ENCODE assay signal across 12 cellular contexts in genomic region chr9:80285325-80285724, GRCh38.
DNase-seq lines count a peak whose midpoint lies in the region; ATAC-seq and TF ChIP-seq lines count a peak whose summit lies in the region.
"Had no signal": no experiment of that assay in that cellular context is flagged by ENCODE, and none has a peak within 500 bp of the region (broad histone marks: within the 10 kb centered on the region; RNA-seq: fewer than 3 reads in every experiment).

No MANE protein-coding gene starts in this region.

- H3K4me1 Mint-ChIP-seq in brain = peaks cover 15% of the 10 kb centered on the region
- no peaks in the 10 kb centered on the region for H3K4me1 Mint-ChIP-seq in activated CD4-positive, alpha-beta T cell treated with anti-CD3 and anti-CD28 coated beads, Interleukin-2, amount 10 ng/mL, durations not matched to agents 24 days and 14 days

- peaks cover 3% of the 10 kb centered on the region for H3K27me3 Mint-ChIP-seq in brain
- H3K27me3 Mint-ChIP-seq in activated CD4-positive, alpha-beta T cell treated with anti-CD3 and anti-CD28 coated beads, Interleukin-2, amount 10 ng/mL, durations not matched to agents 24 days and 14 days = no peaks in the 10 kb centered on the region

- H3K36me3 Mint-ChIP-seq in brain = peaks cover 5% of the 10 kb centered on the region
- no peaks in the 10 kb centered on the region for H3K36me3 Mint-ChIP-seq in activated CD4-positive, alpha-beta T cell treated with anti-CD3 and anti-CD28 coated beads, Interleukin-2, amount 10 ng/mL, durations not matched to agents 24 days and 14 days (ENCODE audit: low read depth)

- H3K27me3 ChIP-seq in AG04450 (ENCODE audit: control insufficient read depth, insufficient read depth, low read length) (no peaks in the 10 kb centered on the region), right lobe of liver (no peaks in the 10 kb centered on the region)

- H3K9me3 Mint-ChIP-seq in brain = peaks cover 5 to 9% (median 5%) of the 10 kb centered on the region in 5 experiments
- no peaks in the 10 kb centered on the region for H3K9me3 Mint-ChIP-seq in activated CD4-positive, alpha-beta T cell treated with anti-CD3 and anti-CD28 coated beads, Interleukin-2, amount 10 ng/mL, durations not matched to agents 24 days and 14 days

- ATAC-seq in right lobe of liver = no peak
- no peak for ATAC-seq in left lobe of liver
- no peak for ATAC-seq in HG03175 (IDR thresholded peaks at IDR 0.05; ENCODE audit: unreplicated experiment)
- ATAC-seq: mucosa of descending colon had no signal

- DNase-seq in AG04450 (ENCODE audit: low read depth, low spot score) (no peak), HuH-7 (ENCODE audit: low spot score) (peak; percentile 0), right lobe of liver (no peak), left lobe of liver (ENCODE audit: low spot score) (no peak), NOMO-1 treated with dmso at 0.1 percent for 144 hours (lab: John Stamatoyannopoulos, UW; ENCODE audit: unreplicated experiment) (no peak)
- DNase-seq in activated CD4-positive, alpha-beta T cell treated with anti-CD3 and anti-CD28 coated beads, Interleukin-2, amount 10 ng/mL, durations not matched to agents 24 days and 14 days = no peak
- DNase-seq: activated CD4-positive, CD25-positive, alpha-beta regulatory T cell; activated naive CD4-positive, alpha-beta T cell treated with anti-CD3 and anti-CD28 coated beads, Interleukin-2, amount 50 U/mL, for 16 hours had no signal

- no peak overlapping the region for H3K4me3 ChIP-seq in AG04450 (ENCODE audit: low read depth, low read length)
- H3K4me3 ChIP-seq in right lobe of liver = no peak overlapping the region
- H3K4me3 ChIP-seq: mucosa of descending colon had no signal

- no peaks in the 10 kb centered on the region for H3K9me3 ChIP-seq in AG04450 (ENCODE audit: control insufficient read depth, insufficient read depth, low read length)
- no peaks in the 10 kb centered on the region for H3K9me3 ChIP-seq in right lobe of liver

- TF ChIP-seq CTCF in AG04450 (IDR thresholded peaks at IDR 0.05; ENCODE audit: low read depth, low read length) (peak; percentile 24; the same call in 1 of the 2 replicates), brain (conservative IDR thresholded peaks at IDR 0.05) (peak; percentile 29 to 55), right lobe of liver (IDR thresholded peaks at IDR 0.05) (peak in 3 of 4 donors; percentile 19 to 35 (median 20))

- POLR2A ChIA-PET in AG04450 (lab: Yijun Ruan, JAX) = no interaction called here

- no peak overlapping the region for H3K4me3 Mint-ChIP-seq in brain
- H3K4me3 Mint-ChIP-seq in activated CD4-positive, alpha-beta T cell treated with anti-CD3 and anti-CD28 coated beads, Interleukin-2, amount 10 ng/mL, durations not matched to agents 24 days and 14 days = no peak overlapping the region

- no peak overlapping the region for H3K27ac Mint-ChIP-seq in brain
- no peak overlapping the region for H3K27ac Mint-ChIP-seq in activated CD4-positive, alpha-beta T cell treated with anti-CD3 and anti-CD28 coated beads, Interleukin-2, amount 10 ng/mL, durations not matched to agents 24 days and 14 days

- H3K27ac ChIP-seq in AG04450 (ENCODE audit: low read depth, low read length) = no peak overlapping the region
- H3K27ac ChIP-seq in right lobe of liver = no peak overlapping the region
- H3K27ac ChIP-seq: epithelial cell of prostate had no signal

- no peaks in the 10 kb centered on the region for H3K36me3 ChIP-seq in right lobe of liver

- 20% methylated on average over 2 of the region's 2 CpGs for WGBS in right lobe of liver (ENCODE audit: insufficient coverage, low coverage, low lambda C conversion rate, missing lambda C conversion rate)

- H3K4me1 ChIP-seq in right lobe of liver = no peaks in the 10 kb centered on the region

- CTCF ChIA-PET in AG04450 (lab: Charles Lee) = interaction anchor here (1.3 to 2.1 kb wide), 3 partner anchors 14 to 20 kb away, joined by 3 to 5 read pairs (median 4); no protein-coding TSS in a partner anchor

- intact Hi-C loops in right lobe of liver (cut with DNase I) = no loop called here
- intact Hi-C loops in activated CD4-positive, alpha-beta T cell treated with anti-CD3 and anti-CD28 coated beads, Interleukin-2, amount 10 ng/mL, durations not matched to agents 24 days and 14 days (cut with micrococcal nuclease) = no loop called here

- TF ChIP-seq POLR2A in right lobe of liver (IDR thresholded peaks at IDR 0.05) = no peak
